Comparison of ENCODE assay signal across 2 cellular contexts in genomic region chr19:15905026-15905425, GRCh38.
TF ChIP-seq lines count a peak whose summit lies in the region.

No MANE protein-coding gene starts in this region.

TF ChIP-seq in HepG2, 621 proteins besides CTCF, POLR2A, EP300 and RAD21:
- TF ChIP-seq NFE2L2 (IDR thresholded peaks at IDR 0.05; ENCODE audit: low read length) (no peak), KDM5B (CRISPR knock-in tag; IDR thresholded peaks at IDR 0.05; ENCODE audit: borderline replicate concordance) (no peak), MAFK (conservative IDR thresholded peaks at IDR 0.05 in 1 of 2, IDR thresholded peaks at IDR 0.05 in 1 of 2; ENCODE audit: low read length in 2 of 2) (peak in 1 of 2 experiments; percentile 67; a peak in 3 of 4 replicates), MAFF (IDR thresholded peaks at IDR 0.05; ENCODE audit: low read depth, low read length) (peak; percentile 38; the same call in 1 of the 2 replicates), RNF219 (CRISPR knock-in tag; IDR thresholded peaks at IDR 0.05) (no peak), ZNF670 (CRISPR knock-in tag; IDR thresholded peaks at IDR 0.05; ENCODE audit: borderline replicate concordance) (no peak), AHDC1 (CRISPR knock-in tag; IDR thresholded peaks at IDR 0.05; ENCODE audit: borderline replicate concordance) (no peak), SNAPC2 (CRISPR knock-in tag; IDR thresholded peaks at IDR 0.05) (no peak)

TF ChIP-seq in K562, 482 proteins besides CTCF, POLR2A, EP300 and RAD21:
- TF ChIP-seq ERF (CRISPR knock-in tag; IDR thresholded peaks at IDR 0.05) (no peak), ZNF316 (IDR thresholded peaks at IDR 0.05) (peak; percentile 59; the same call in 1 of the 2 replicates)
